ENCODE assay signal across 1 cellular context in the genomic region with DNA sequence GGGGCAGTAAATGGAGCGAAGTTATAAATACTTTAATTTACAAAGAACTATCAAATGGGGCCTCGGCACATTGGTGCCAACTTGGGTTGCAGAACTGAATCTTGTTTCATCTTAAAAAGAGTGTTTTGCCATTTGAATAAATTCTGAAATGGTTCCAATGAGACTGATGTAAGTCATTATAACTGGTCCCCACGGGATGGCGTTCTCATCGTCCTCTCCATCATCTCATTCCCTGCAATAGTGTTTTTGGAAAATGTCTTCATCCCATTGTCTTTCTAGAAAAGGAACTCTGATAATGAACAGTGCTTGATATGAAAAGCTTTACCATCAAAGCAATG.
TF ChIP-seq lines count a peak whose summit lies in the region.

No MANE protein-coding gene starts in this region.

TF ChIP-seq in H1, 55 proteins besides CTCF, POLR2A, EP300 and RAD21:
- TF ChIP-seq SP4 (IDR thresholded peaks at IDR 0.05; ENCODE audit: low read length) (no peak), SRF (IDR thresholded peaks at IDR 0.05; ENCODE audit: low read depth, low read length) (no peak), POU5F1 (IDR thresholded peaks at IDR 0.05; ENCODE audit: low read depth, low read length) (no peak), PHF8 (conservative IDR thresholded peaks at IDR 0.05; ENCODE audit: low read depth, low read length) (no peak), RNF2 (IDR thresholded peaks at IDR 0.05; ENCODE audit: borderline replicate concordance, low read depth, low read length, missing control alignments, poor library complexity, severe bottlenecking) (no peak), BRCA1 (IDR thresholded peaks at IDR 0.05; ENCODE audit: low read depth, low read length) (no peak), SUZ12 (IDR thresholded peaks at IDR 0.05; ENCODE audit: low read length) (no peak), CBX5 (IDR thresholded peaks at IDR 0.05; ENCODE audit: low read depth, low read length) (no peak), ZNF274 (IDR thresholded peaks at IDR 0.05; ENCODE audit: borderline replicate concordance, extremely low read depth, low read length) (no peak), TEAD4 (IDR thresholded peaks at IDR 0.05; ENCODE audit: low read depth, low read length) (no peak), CREB1 (IDR thresholded peaks at IDR 0.05) (no peak), SIRT6 (IDR thresholded peaks at IDR 0.05; ENCODE audit: low read length) (no peak), SP2 (IDR thresholded peaks at IDR 0.05; ENCODE audit: low read length) (no peak), POLR2AphosphoS5 (IDR thresholded peaks at IDR 0.05; ENCODE audit: low read depth, low read length) (no peak), RBBP5 (IDR thresholded peaks at IDR 0.05; ENCODE audit: borderline replicate concordance, low read depth, low read length) (no peak), YY1 (IDR thresholded peaks at IDR 0.05; ENCODE audit: low read depth, low read length) (no peak), TAF1 (IDR thresholded peaks at IDR 0.05; ENCODE audit: low read depth, low read length) (no peak), KDM1A (IDR thresholded peaks at IDR 0.05; ENCODE audit: borderline replicate concordance, low read length) (no peak)
